Comparison of ENCODE assay signal across 2 cellular contexts in the genomic region with DNA sequence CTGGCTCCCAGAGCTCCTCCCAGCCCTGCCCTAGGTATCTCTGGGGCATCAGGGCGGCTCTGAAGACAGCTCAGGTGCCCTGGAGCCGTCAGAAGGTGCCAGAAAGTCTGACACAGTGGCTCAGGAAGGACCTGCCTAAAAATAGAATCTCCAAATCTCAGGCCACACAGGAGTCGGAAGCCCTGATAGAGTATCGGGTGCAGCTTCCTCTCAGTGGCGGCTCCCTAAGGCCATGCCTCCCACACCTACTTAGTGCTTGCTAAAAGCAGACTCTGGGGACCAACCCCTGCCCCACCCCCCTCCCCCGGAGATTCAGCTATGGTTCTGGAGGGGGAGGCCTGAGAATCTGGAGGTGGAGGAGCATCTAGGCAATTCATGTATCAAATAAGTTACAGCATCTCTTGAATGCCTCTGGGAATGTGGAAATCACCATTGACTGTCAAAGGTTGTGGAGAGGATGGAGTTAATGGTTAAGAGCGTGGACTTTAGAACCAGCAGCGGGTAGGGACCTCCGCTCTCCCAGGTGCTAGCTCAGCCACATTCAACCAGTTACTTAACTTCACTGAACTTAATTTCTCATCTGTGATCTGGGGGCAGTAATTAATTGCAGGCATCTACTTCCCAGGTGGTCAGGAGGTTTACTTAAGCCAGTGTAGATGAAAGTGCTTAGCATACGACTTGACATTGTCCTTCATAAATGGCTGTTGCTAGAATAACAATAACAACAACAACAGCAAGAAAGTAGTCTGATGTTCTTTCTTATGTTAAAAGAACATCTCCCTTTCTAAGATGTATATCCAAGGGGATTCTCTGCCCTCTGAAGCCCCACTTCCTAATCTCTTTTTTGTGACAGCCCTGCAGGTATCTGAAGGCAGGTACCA.
A peak's percentile ranks its signal among the peaks of the same experiment; 100 is the strongest.
TF ChIP-seq lines count a peak whose summit lies in the region.

No MANE protein-coding gene starts in this region.

TF ChIP-seq in HEK293, 187 proteins besides CTCF, POLR2A, EP300 and RAD21 (continued from another document):
- no peak for TF ChIP-seq KLF9 (tag by site-specific recombination; IDR thresholded peaks at IDR 0.05; ENCODE audit: low read depth)
- TF ChIP-seq ZFHX2 (tag by site-specific recombination; conservative IDR thresholded peaks at IDR 0.05), result peak; percentile 46
- no peak for TF ChIP-seq ZBTB17 (tag by site-specific recombination; IDR thresholded peaks at IDR 0.05)
- TF ChIP-seq REST (tag by site-specific recombination; IDR thresholded peaks at IDR 0.05), result peak; percentile 45; the same call in 1 of the 2 replicates
- no peak for TF ChIP-seq ZNF580 (tag by site-specific recombination; IDR thresholded peaks at IDR 0.05)
- TF ChIP-seq ZNF112 (tag by site-specific recombination; IDR thresholded peaks at IDR 0.05), result no peak
- TF ChIP-seq ZNF133 (tag by site-specific recombination; IDR thresholded peaks at IDR 0.05), result no peak
- no peak for TF ChIP-seq MEIS1 (CRISPR knock-in tag; IDR thresholded peaks at IDR 0.05; ENCODE audit: borderline replicate concordance)
TF ChIP-seq in HEK293: peak in this region for 3.

TF ChIP-seq in K562, 482 proteins besides CTCF, POLR2A, EP300 and RAD21 (continued from another document):
- TF ChIP-seq, protein P1, sequence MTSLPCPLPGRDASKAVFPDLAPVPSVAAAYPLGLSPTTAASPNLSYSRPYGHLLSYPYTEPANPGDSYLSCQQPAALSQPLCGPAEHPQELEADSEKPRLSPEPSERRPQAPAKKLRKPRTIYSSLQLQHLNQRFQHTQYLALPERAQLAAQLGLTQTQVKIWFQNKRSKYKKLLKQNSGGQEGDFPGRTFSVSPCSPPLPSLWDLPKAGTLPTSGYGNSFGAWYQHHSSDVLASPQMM (CRISPR knock-in tag; IDR thresholded peaks at IDR 0.05), result no peak
- TF ChIP-seq ZNF3 (CRISPR knock-in tag; IDR thresholded peaks at IDR 0.05), result no peak
- TF ChIP-seq, protein P2, sequence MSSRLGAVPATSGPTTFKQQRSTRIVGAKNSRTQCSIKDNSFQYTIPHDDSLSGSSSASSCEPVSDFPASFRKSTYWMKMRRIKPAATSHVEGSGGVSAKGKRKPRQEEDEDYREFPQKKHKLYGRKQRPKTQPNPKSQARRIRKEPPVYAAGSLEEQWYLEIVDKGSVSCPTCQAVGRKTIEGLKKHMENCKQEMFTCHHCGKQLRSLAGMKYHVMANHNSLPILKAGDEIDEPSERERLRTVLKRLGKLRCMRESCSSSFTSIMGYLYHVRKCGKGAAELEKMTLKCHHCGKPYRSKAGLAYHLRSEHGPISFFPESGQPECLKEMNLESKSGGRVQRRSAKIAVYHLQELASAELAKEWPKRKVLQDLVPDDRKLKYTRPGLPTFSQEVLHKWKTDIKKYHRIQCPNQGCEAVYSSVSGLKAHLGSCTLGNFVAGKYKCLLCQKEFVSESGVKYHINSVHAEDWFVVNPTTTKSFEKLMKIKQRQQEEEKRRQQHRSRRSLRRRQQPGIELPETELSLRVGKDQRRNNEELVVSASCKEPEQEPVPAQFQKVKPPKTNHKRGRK (tag; IDR thresholded peaks at IDR 0.05), result no peak
- no peak for TF ChIP-seq NFATC3 (IDR thresholded peaks at IDR 0.05)
- no peak for TF ChIP-seq PRMT5 (CRISPR knock-in tag; IDR thresholded peaks at IDR 0.05)
- no peak for TF ChIP-seq TFAM (CRISPR knock-in tag; conservative IDR thresholded peaks at IDR 0.05)
- no peak for TF ChIP-seq BRF2 (IDR thresholded peaks at IDR 0.05; ENCODE audit: borderline replicate concordance, insufficient read depth, insufficient read length)
- no peak for TF ChIP-seq ZFP36 (IDR thresholded peaks at IDR 0.05; ENCODE audit: low read depth, low read length, partially characterized antibody)
- TF ChIP-seq, protein P3, sequence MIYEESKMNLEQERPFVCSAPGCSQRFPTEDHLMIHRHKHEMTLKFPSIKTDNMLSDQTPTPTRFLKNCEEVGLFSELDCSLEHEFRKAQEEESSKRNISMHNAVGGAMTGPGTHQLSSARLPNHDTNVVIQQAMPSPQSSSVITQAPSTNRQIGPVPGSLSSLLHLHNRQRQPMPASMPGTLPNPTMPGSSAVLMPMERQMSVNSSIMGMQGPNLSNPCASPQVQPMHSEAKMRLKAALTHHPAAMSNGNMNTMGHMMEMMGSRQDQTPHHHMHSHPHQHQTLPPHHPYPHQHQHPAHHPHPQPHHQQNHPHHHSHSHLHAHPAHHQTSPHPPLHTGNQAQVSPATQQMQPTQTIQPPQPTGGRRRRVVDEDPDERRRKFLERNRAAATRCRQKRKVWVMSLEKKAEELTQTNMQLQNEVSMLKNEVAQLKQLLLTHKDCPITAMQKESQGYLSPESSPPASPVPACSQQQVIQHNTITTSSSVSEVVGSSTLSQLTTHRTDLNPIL (CRISPR knock-in tag; IDR thresholded peaks at IDR 0.05), result no peak
- TF ChIP-seq SP2 (IDR thresholded peaks at IDR 0.05; ENCODE audit: extremely low read depth, low read depth, low read length, poor library complexity, severe bottlenecking), result no peak
- no peak for TF ChIP-seq LARP7 (IDR thresholded peaks at IDR 0.05)
- TF ChIP-seq KDM1A (IDR thresholded peaks at IDR 0.05), result peak; percentile 49 to 50; a peak in 2 of 4 replicates
- TF ChIP-seq KAT2B (IDR thresholded peaks at IDR 0.05; ENCODE audit: low read depth, low read length), result no peak
- TF ChIP-seq RAD51 (IDR thresholded peaks at IDR 0.05; ENCODE audit: borderline replicate concordance, low read depth), result no peak
- TF ChIP-seq CXXC5 (CRISPR knock-in tag; IDR thresholded peaks at IDR 0.05), result 0 out of 2 replicates have a peak, but pooled peaks have one; percentile 20
- no peak for TF ChIP-seq NR3C1 (CRISPR knock-in tag; IDR thresholded peaks at IDR 0.05)
- no peak for TF ChIP-seq ZNF121 (CRISPR knock-in tag; conservative IDR thresholded peaks at IDR 0.05)
- TF ChIP-seq UBTF (IDR thresholded peaks at IDR 0.05; ENCODE audit: borderline replicate concordance in 1 of 2, low read depth in 2 of 2, low read length in 2 of 2), result no peak
- TF ChIP-seq RCOR1 (IDR thresholded peaks at IDR 0.05; ENCODE audit: borderline replicate concordance in 1 of 2, low read depth in 2 of 2, low read length in 2 of 2), result peak in 1 of 2 experiments; percentile 82; a peak in 2 of 4 replicates
- peak; percentile 58; the same call in 1 of the 2 replicates for TF ChIP-seq MEF2A (IDR thresholded peaks at IDR 0.05; ENCODE audit: control insufficient read depth, low read depth, low read length)
- TF ChIP-seq, protein P4, sequence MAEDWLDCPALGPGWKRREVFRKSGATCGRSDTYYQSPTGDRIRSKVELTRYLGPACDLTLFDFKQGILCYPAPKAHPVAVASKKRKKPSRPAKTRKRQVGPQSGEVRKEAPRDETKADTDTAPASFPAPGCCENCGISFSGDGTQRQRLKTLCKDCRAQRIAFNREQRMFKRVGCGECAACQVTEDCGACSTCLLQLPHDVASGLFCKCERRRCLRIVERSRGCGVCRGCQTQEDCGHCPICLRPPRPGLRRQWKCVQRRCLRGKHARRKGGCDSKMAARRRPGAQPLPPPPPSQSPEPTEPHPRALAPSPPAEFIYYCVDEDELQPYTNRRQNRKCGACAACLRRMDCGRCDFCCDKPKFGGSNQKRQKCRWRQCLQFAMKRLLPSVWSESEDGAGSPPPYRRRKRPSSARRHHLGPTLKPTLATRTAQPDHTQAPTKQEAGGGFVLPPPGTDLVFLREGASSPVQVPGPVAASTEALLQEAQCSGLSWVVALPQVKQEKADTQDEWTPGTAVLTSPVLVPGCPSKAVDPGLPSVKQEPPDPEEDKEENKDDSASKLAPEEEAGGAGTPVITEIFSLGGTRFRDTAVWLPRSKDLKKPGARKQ (CRISPR knock-in tag; IDR thresholded peaks at IDR 0.05), result no peak
- no peak for TF ChIP-seq ZNF76 (CRISPR knock-in tag; IDR thresholded peaks at IDR 0.05; ENCODE audit: borderline replicate concordance)
- no peak for TF ChIP-seq MYBL2 (IDR thresholded peaks at IDR 0.05; ENCODE audit: low read depth)
- no peak for TF ChIP-seq MYBL2 (CRISPR knock-in tag; IDR thresholded peaks at IDR 0.05; ENCODE audit: borderline replicate concordance)
